15 cellular contexts compared by ENCODE assay signal in the genomic region with DNA sequence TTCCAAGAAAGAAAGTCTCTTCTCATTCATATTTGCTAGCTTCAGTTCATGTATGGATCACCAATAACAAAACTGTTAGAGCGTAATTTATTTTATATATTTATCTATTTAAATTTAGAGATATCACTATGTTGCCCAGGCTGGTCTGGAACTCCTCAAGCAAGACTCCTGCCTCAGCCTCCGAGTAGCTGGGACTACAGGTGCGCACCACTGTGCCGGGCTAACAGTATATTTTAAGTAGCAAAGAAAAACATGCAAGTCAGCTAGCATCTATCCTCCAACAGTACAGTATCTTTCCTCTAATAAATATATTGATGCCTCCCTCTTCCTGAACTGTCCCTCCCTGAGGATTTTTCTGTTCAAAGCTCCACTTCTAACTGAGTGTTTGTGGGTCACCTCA. TPM values are rescaled to one million over a fixed set of nuclear protein-coding genes. Genes with fewer than 3 reads are reported as not detected.
DNase-seq lines count a peak whose midpoint lies in the region; ATAC-seq and TF ChIP-seq lines count a peak whose summit lies in the region.
"Had no signal": no experiment of that assay in that cellular context is flagged by ENCODE, and none has a peak within 500 bp of the region (broad histone marks: within the 10 kb centered on the region; RNA-seq: fewer than 3 reads in every experiment).

No MANE protein-coding gene starts in this region.

- H3K9me3 ChIP-seq in vagina, result no peaks in the 10 kb centered on the region

- TF ChIP-seq POLR2A in vagina (IDR thresholded peaks at IDR 0.05), result no peak

- no peak for DNase-seq in CD14-positive monocyte (ENCODE audit: low spot score)
- DNase-seq in naive thymus-derived CD8-positive, alpha-beta T cell, result no peak
- no peak for DNase-seq in stimulated activated CD4-positive, alpha-beta T cell treated with anti-CD3 and anti-CD28 coated beads, Interleukin-2, amount 100 ng/mL, for 24 hours
- no peak for DNase-seq in foreskin keratinocyte
- DNase-seq in vagina (ENCODE audit: extremely low spot score in 2 of 2), result no peak
- DNase-seq: activated T-cell treated with anti-CD3 and anti-CD28 coated beads, Interleukin-2, amount 50 U/mL, for 4 hours; endodermal cell; NCI-H2029 treated with DMSO at 0.1 percent for 48 hours; NCI-H774; SIG-M5; stimulated activated CD4-positive, alpha-beta T cell treated with anti-CD3 and anti-CD28 coated beads, Interleukin-4, amount 100 ng/mL, for 24 hours; stimulated activated naive CD4-positive, alpha-beta T cell had no signal

- H3K36me3 Mint-ChIP-seq in CD14-positive monocyte, result peaks cover 9 to 22% of the 10 kb centered on the region in 2 donors
- H3K36me3 Mint-ChIP-seq in activated T-helper 17 cell treated with anti-CD3 and anti-CD28 coated beads, Interleukin-2, amount 50 U/mL, for 72 hours (ENCODE audit: low read depth), result no peaks in the 10 kb centered on the region
- no peaks in the 10 kb centered on the region for H3K36me3 Mint-ChIP-seq in naive thymus-derived CD8-positive, alpha-beta T cell

- POLR2A ChIA-PET in naive thymus-derived CD8-positive, alpha-beta T cell (lab: Charles Lee), result interaction anchor here (1.3 to 2.5 kb wide), 4 partner anchors 22 to 85 kb away, joined by 3 to 7 read pairs (median 6); a partner anchor contains a TSS

- H3K27me3 ChIP-seq in foreskin keratinocyte, result no peaks in the 10 kb centered on the region
- no peaks in the 10 kb centered on the region for H3K27me3 ChIP-seq in vagina

- no peak overlapping the region for H3K4me3 Mint-ChIP-seq in CD14-positive monocyte
- H3K4me3 Mint-ChIP-seq in activated T-helper 17 cell treated with anti-CD3 and anti-CD28 coated beads, Interleukin-2, amount 50 U/mL, for 72 hours, result peak overlapping the region; percentile 60
- peak overlapping the region; percentile 42 to 74 (median 57) for H3K4me3 Mint-ChIP-seq in naive thymus-derived CD8-positive, alpha-beta T cell
- H3K4me3 Mint-ChIP-seq: endodermal cell had no signal

- intact Hi-C loops in CD14-positive monocyte (cut with micrococcal nuclease), result no loop called here
- intact Hi-C loops in vagina (cut with DNase I), result no loop called here

- H3K4me3 ChIP-seq in GM08714 (ENCODE audit: low read length) (peak overlapping the region; percentile 41; the same call in 1 of the 2 replicates), vagina (no peak overlapping the region)

- H3K4me1 ChIP-seq in foreskin keratinocyte (peaks cover 10% of the 10 kb centered on the region), vagina (peaks cover 16% of the 10 kb centered on the region)

- TF ChIP-seq CTCF in CD14-positive monocyte (IDR thresholded peaks at IDR 0.05) (no peak), foreskin keratinocyte (conservative IDR thresholded peaks at IDR 0.05) (no peak), vagina (IDR thresholded peaks at IDR 0.05) (no peak)

- H3K27ac ChIP-seq in foreskin keratinocyte (no peak overlapping the region), vagina (no peak overlapping the region)

- peaks cover 0 to 5% of the 10 kb centered on the region in 2 donors for H3K36me3 ChIP-seq in vagina

- H3K27ac Mint-ChIP-seq in CD14-positive monocyte, result peak overlapping the region in 4 of 7 donors; percentile 6 to 58 (median 19)
- peak overlapping the region; percentile 92 for H3K27ac Mint-ChIP-seq in activated T-helper 17 cell treated with anti-CD3 and anti-CD28 coated beads, Interleukin-2, amount 50 U/mL, for 72 hours
- peak overlapping the region; percentile 60 to 95 (median 86) for H3K27ac Mint-ChIP-seq in naive thymus-derived CD8-positive, alpha-beta T cell

- H3K9me3 Mint-ChIP-seq in CD14-positive monocyte, result no peaks in the 10 kb centered on the region
- no peaks in the 10 kb centered on the region for H3K9me3 Mint-ChIP-seq in activated T-helper 17 cell treated with anti-CD3 and anti-CD28 coated beads, Interleukin-2, amount 50 U/mL, for 72 hours
- no peaks in the 10 kb centered on the region for H3K9me3 Mint-ChIP-seq in naive thymus-derived CD8-positive, alpha-beta T cell
- H3K9me3 Mint-ChIP-seq: activated T-cell treated with anti-CD3 and anti-CD28 coated beads, Interleukin-2, amount 50 U/mL, for 4 hours; endodermal cell had no signal

- no peaks in the 10 kb centered on the region for H3K27me3 Mint-ChIP-seq in CD14-positive monocyte (ENCODE audit: low read depth in 3 of 3)
- H3K27me3 Mint-ChIP-seq in activated T-helper 17 cell treated with anti-CD3 and anti-CD28 coated beads, Interleukin-2, amount 50 U/mL, for 72 hours, result no peaks in the 10 kb centered on the region
- H3K27me3 Mint-ChIP-seq in naive thymus-derived CD8-positive, alpha-beta T cell, result no peaks in the 10 kb centered on the region

- peaks cover 36% of the 10 kb centered on the region for H3K4me1 Mint-ChIP-seq in CD14-positive monocyte
- peaks cover 26% of the 10 kb centered on the region for H3K4me1 Mint-ChIP-seq in activated T-helper 17 cell treated with anti-CD3 and anti-CD28 coated beads, Interleukin-2, amount 50 U/mL, for 72 hours
- H3K4me1 Mint-ChIP-seq in naive thymus-derived CD8-positive, alpha-beta T cell, result peaks cover 24 to 78% (median 60%) of the 10 kb centered on the region in 4 donors

- no peak for ATAC-seq in activated T-helper 17 cell treated with anti-CD3 and anti-CD28 coated beads, Interleukin-2, amount 50 U/mL, for 72 hours (replicated peaks)
- no peak for ATAC-seq in naive thymus-derived CD8-positive, alpha-beta T cell
- ATAC-seq in foreskin keratinocyte (no peak), GM21423 (IDR thresholded peaks at IDR 0.05; ENCODE audit: unreplicated experiment) (no peak)
- ATAC-seq: activated T-cell treated with anti-CD3 and anti-CD28 coated beads, Interleukin-2, amount 50 U/mL, for 4 hours had no signal

RNA-seq across cellular contexts. Expression of a gene that starts 21.5 kb away (rescaled TPM):
- polyA plus RNA-seq in CD14-positive monocyte (1 to 10 TPM; 3.0 to 5.8 TPM), foreskin keratinocyte (2.7 and 3.2 TPM in 2 replicates)
- total RNA-seq in activated T-helper 17 cell treated with anti-CD3 and anti-CD28 coated beads, Interleukin-2, amount 50 U/mL, for 72 hours, result 10 to 100 TPM; 21.6 to 26.9 TPM
- total RNA-seq in naive thymus-derived CD8-positive, alpha-beta T cell, result 10 to 100 TPM; 40.8 to 46.7 TPM
- 10 to 100 TPM; 11.3 to 22.0 (median 18.5) TPM for polyA plus RNA-seq in naive thymus-derived CD8-positive, alpha-beta T cell
- total RNA-seq in foreskin keratinocyte (7.3 and 8.0 TPM in 2 replicates), vagina (31.2 TPM)

Comparison
In these comparisons a context has a peak if more than half of its experiments do, and no peak if none do; other contexts are left out.
1. H3K27ac Mint-ChIP-seq: peak in every context shown above with its lines; median percentile 92 in activated T-helper 17 cell treated with anti-CD3 and anti-CD28 coated beads, Interleukin-2, amount 50 U/mL, for 72 hours; 86 in naive thymus-derived CD8-positive, alpha-beta T cell; 19 in CD14-positive monocyte.
2. H3K4me3 Mint-ChIP-seq: peak in activated T-helper 17 cell treated with anti-CD3 and anti-CD28 coated beads, Interleukin-2, amount 50 U/mL, for 72 hours (single experiment) and naive thymus-derived CD8-positive, alpha-beta T cell (10 of 10); none in CD14-positive monocyte (0 of 2).